ENCODE assay signal across 8 cellular contexts in the genomic region with DNA sequence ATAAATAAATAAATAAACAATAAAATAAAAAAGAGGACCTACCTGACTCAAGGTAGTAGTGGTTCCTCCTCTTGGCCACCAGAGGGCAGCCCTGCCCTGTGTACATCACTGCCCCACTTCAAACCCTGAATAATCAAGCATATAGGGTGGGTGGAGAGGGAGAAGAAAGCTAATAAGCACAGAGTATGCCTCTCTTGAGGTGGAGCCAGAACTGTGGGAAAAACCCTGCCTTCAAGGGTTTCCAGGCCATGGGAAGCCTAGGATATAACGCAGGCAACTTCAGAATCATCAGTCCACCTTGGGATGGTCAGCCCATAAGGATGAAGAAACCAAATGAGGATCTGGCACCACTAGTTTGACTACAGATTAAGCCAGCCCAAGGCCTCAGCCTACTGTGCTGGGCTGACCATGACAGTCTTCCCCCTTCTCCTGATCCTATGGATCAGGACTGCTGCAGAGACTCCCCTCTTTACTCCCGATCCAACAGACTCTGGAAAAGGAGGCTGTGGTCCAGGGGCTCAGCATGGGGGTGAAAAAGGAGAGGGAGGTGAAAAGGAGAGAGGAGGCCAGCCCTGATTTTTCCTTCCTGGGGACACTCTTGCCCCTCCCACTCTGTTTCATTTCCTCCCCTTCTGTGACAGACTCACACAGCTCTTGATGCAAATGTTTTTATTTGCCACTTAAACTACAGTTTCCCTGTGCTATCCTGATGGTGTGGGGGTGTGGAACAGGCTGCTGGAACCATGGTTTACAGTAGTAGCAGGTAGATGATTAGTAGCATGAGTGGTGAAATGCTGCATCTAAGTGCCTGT. TPM values are rescaled to one million over a fixed set of nuclear protein-coding genes. Genes with fewer than 3 reads are reported as not detected.
DNase-seq lines count a peak whose midpoint lies in the region; ATAC-seq and TF ChIP-seq lines count a peak whose summit lies in the region.

No MANE protein-coding gene starts in this region.

- H3K27me3 Mint-ChIP-seq in neural progenitor cell (ENCODE audit: insufficient read depth, low read depth): no peaks in the 10 kb centered on the region

- H3K9me3 Mint-ChIP-seq in neural progenitor cell: no peaks in the 10 kb centered on the region

- POLR2A ChIA-PET in GM10248 (lab: Yijun Ruan, JAX): no interaction called here

- H3K4me1 ChIP-seq in neural progenitor cell: no peaks in the 10 kb centered on the region

- H3K36me3 ChIP-seq in neural progenitor cell: no peaks in the 10 kb centered on the region

- H3K36me3 Mint-ChIP-seq in neural progenitor cell: peaks cover 5% of the 10 kb centered on the region

- TF ChIP-seq POLR2A in erythroblast (IDR thresholded peaks at IDR 0.05; ENCODE audit: low read length): peak; percentile 32

- ATAC-seq in HG02938 (IDR thresholded peaks at IDR 0.05; ENCODE audit: unreplicated experiment) (peak; percentile 69), GM18858 (IDR thresholded peaks at IDR 0.05; ENCODE audit: unreplicated experiment) (no peak)

- DNase-seq in GM10248 (ENCODE audit: extremely low spot score): peak; percentile 77
- peak; percentile 47 for DNase-seq in NCI-H748 (lab: John Stamatoyannopoulos, UW; ENCODE audit: unreplicated experiment)
- peak; percentile 54 for DNase-seq in activated CD8-positive, alpha-beta memory T cell treated with anti-CD3 and anti-CD28 coated beads, Interleukin-2, amount 50 U/mL, for 4 hours
- peak; percentile 69 to 82 for DNase-seq in erythroblast (lab: John Stamatoyannopoulos, UW)
- DNase-seq in neural progenitor cell (ENCODE audit: low spot score): peak; percentile 71

- no peak overlapping the region for H3K27ac ChIP-seq in 22Rv1
- H3K27ac ChIP-seq in neural progenitor cell: no peak overlapping the region

- H3K27me3 ChIP-seq in neural progenitor cell: no peaks in the 10 kb centered on the region

- H3K27ac Mint-ChIP-seq in neural progenitor cell: no peak overlapping the region

- no peak overlapping the region for H3K4me2 ChIP-seq in neural progenitor cell

- no peaks in the 10 kb centered on the region for H3K79me2 ChIP-seq in neural progenitor cell (ENCODE audit: low read depth)

- H2AFZ ChIP-seq in neural progenitor cell (replicated peaks): no peak overlapping the region

- CTCF ChIA-PET in GM10248 (lab: Yijun Ruan, JAX): interaction anchor here (0.6 to 5.6 kb wide), 19 partner anchors 8 to 209 kb away, joined by 3 to 69 read pairs (median 4); a partner anchor contains a TSS

- no peak overlapping the region for H3K4me3 ChIP-seq in neural progenitor cell

- H3K4me1 Mint-ChIP-seq in neural progenitor cell: no peaks in the 10 kb centered on the region

- no peak overlapping the region for H3K4me3 Mint-ChIP-seq in neural progenitor cell

- TF ChIP-seq CTCF in 22Rv1 (IDR thresholded peaks at IDR 0.05) (peak; percentile 95), GM10248 (IDR thresholded peaks at IDR 0.05; ENCODE audit: control extremely low read depth, extremely low read depth, low read depth, missing control alignments) (peak; percentile 69), neural progenitor cell (IDR thresholded peaks at IDR 0.05) (peak; percentile 86)

- no peaks in the 10 kb centered on the region for H3K9me3 ChIP-seq in neural progenitor cell (ENCODE audit: low read depth)

- H3F3A ChIP-seq in neural progenitor cell (ENCODE audit: low read depth): peaks cover 6% of the 10 kb centered on the region

- H4K20me1 ChIP-seq in neural progenitor cell (ENCODE audit: low read depth): no peaks in the 10 kb centered on the region

- no peak overlapping the region for H3K9ac ChIP-seq in neural progenitor cell

RNA-seq across cellular contexts. Expression of a gene that starts 10.1 kb away (rescaled TPM):
- total RNA-seq in neural progenitor cell (ENCODE audit: low replicate concordance): 2.6 and 5.8 TPM in 2 replicates

RNA-seq across cellular contexts. Expression of a gene that starts 36.5 kb away (rescaled TPM):
- 11.9 and 20.3 TPM in 2 replicates for total RNA-seq in neural progenitor cell (ENCODE audit: low replicate concordance)

RNA-seq across cellular contexts. Expression of a gene that starts 36.6 kb away (rescaled TPM):
- total RNA-seq in neural progenitor cell (ENCODE audit: low replicate concordance): 7.1 and 21.9 TPM in 2 replicates

RNA-seq across cellular contexts. Expression of a gene that starts 43.7 kb away (rescaled TPM):
- 23.8 and 29.3 TPM in 2 replicates for total RNA-seq in neural progenitor cell (ENCODE audit: low replicate concordance)

RNA-seq across cellular contexts. Expression of a gene that starts 60.0 kb away (rescaled TPM):
- total RNA-seq in neural progenitor cell (ENCODE audit: low replicate concordance): 13.7 and 28.6 TPM in 2 replicates
